ENCODE assay signal across 8 cellular contexts in genomic region chr11:123741159-123741951, GRCh38. TPM values are rescaled to one million over a fixed set of nuclear protein-coding genes. Genes with fewer than 3 reads are reported as not detected.
A peak's percentile ranks its signal among the peaks of the same experiment; 100 is the strongest.
DNase-seq lines count a peak whose midpoint lies in the region; ATAC-seq, FAIRE-seq and TF ChIP-seq lines count a peak whose summit lies in the region.

Gene ZNF202 (minus strand): TSS chr11:123741660. CDS start chr11:123730888, 10,772 bp downstream.

- H3K27me3 Mint-ChIP-seq in WTC11 (ENCODE audit: low read depth) (no peaks in the 10 kb centered on the region; the same call in 1 of the 2 replicates), immature natural killer cell (ENCODE audit: low read depth in 3 of 3) (peaks cover 3 to 10% (median 5%) of the 10 kb centered on the region in 3 donors)

- H3K4me1 Mint-ChIP-seq in WTC11 (peaks cover 52% of the 10 kb centered on the region), immature natural killer cell (peaks cover 24 to 41% of the 10 kb centered on the region in 2 donors)

- DNase-seq in AG10803 (ENCODE audit: low read depth) (peak; percentile 87), NCI-H226 (peak; percentile 84), WTC11 (ENCODE audit: low spot score) (peak; percentile 90), bronchial epithelial cell (ENCODE audit: low read depth) (peak; percentile 71), immature natural killer cell (peak; percentile 85 to 89 (median 89)), smooth muscle cell of the brain vasculature (ENCODE audit: low read depth, low spot score) (peak; percentile 70)

- no peak for FAIRE-seq in bronchial epithelial cell (lab: Jason Lieb, UNC)

- peak; percentile 19; the same call in 1 of the 2 replicates for TF ChIP-seq CTCF in AG10803 (conservative IDR thresholded peaks at IDR 0.05; ENCODE audit: low read length)
- TF ChIP-seq CTCF in WTC11 (IDR thresholded peaks at IDR 0.05) = no peak
- peak; percentile 10 for TF ChIP-seq CTCF in bronchial epithelial cell (IDR thresholded peaks at IDR 0.05; ENCODE audit: insufficient read depth, low read length, severe bottlenecking)

- H3K36me3 ChIP-seq in bronchial epithelial cell (ENCODE audit: control insufficient read depth, insufficient read depth, low read length) = peaks cover 9% of the 10 kb centered on the region

- H3K9me3 Mint-ChIP-seq in WTC11 (peaks cover 22% of the 10 kb centered on the region), immature natural killer cell (no peaks in the 10 kb centered on the region)

- CTCF ChIA-PET in WTC11 (lab: Charles Lee) = interaction anchor here (1.5 kb wide), 1 partner anchor 30 kb away, joined by 6 read pairs; no protein-coding TSS in a partner anchor

- peak within 1 kb of the TSS; percentile 95 for H3K27ac Mint-ChIP-seq in WTC11
- H3K27ac Mint-ChIP-seq in immature natural killer cell = peak within 1 kb of the TSS; percentile 76 to 96 (median 93)

- ATAC-seq in GM19023 (IDR thresholded peaks at IDR 0.05; ENCODE audit: unreplicated experiment) (peak; percentile 98), HG03196 (IDR thresholded peaks at IDR 0.05; ENCODE audit: unreplicated experiment) (peak; percentile 98), WTC11 (peak; percentile 72)

- peak within 1 kb of the TSS; percentile 79 for H3K4me3 Mint-ChIP-seq in WTC11
- peak within 1 kb of the TSS; percentile 86 to 96 (median 88) for H3K4me3 Mint-ChIP-seq in immature natural killer cell

- H3K27me3 ChIP-seq in bronchial epithelial cell (ENCODE audit: control insufficient read depth, insufficient read depth, low read length) = no peaks in the 10 kb centered on the region

- peaks cover 40% of the 10 kb centered on the region for H3K36me3 Mint-ChIP-seq in WTC11
- H3K36me3 Mint-ChIP-seq in immature natural killer cell = no peaks in the 10 kb centered on the region

- H3K4me3 ChIP-seq in AG10803 (ENCODE audit: low read length) (peak within 1 kb of the TSS; percentile 88), bronchial epithelial cell (ENCODE audit: low read depth, low read length) (peak within 1 kb of the TSS; percentile 96)

- POLR2A ChIA-PET in WTC11 (lab: Charles Lee) = no interaction called here

TF ChIP-seq in WTC11, 78 proteins besides CTCF, POLR2A, EP300 and RAD21 (continues in another document):
- peak; percentile 68; the same call in 1 of the 2 replicates for TF ChIP-seq FOXK1 (CRISPR knock-in tag; IDR thresholded peaks at IDR 0.05)
- TF ChIP-seq AFF4 (CRISPR knock-in tag; IDR thresholded peaks at IDR 0.05; ENCODE audit: borderline replicate concordance) = 0 out of 2 replicates have a peak, but pooled peaks have one; percentile 51
- TF ChIP-seq ZNF423 (CRISPR knock-in tag; IDR thresholded peaks at IDR 0.05) = no peak
- 0 out of 2 replicates have a peak, but pooled peaks have one; percentile 52 for TF ChIP-seq ZBTB21 (CRISPR knock-in tag; IDR thresholded peaks at IDR 0.05; ENCODE audit: borderline replicate concordance)
- peak; percentile 58; the same call in 1 of the 2 replicates for TF ChIP-seq ESRRA (CRISPR knock-in tag; IDR thresholded peaks at IDR 0.05; ENCODE audit: borderline replicate concordance)
- no peak for TF ChIP-seq ELF4 (CRISPR knock-in tag; IDR thresholded peaks at IDR 0.05; ENCODE audit: low read depth)
- TF ChIP-seq IRF2 (CRISPR knock-in tag; IDR thresholded peaks at IDR 0.05; ENCODE audit: borderline replicate concordance, low read depth) = no peak
- TF ChIP-seq MXD4 (CRISPR knock-in tag; IDR thresholded peaks at IDR 0.05; ENCODE audit: borderline replicate concordance) = no peak
- TF ChIP-seq MYBL2 (CRISPR knock-in tag; IDR thresholded peaks at IDR 0.05) = peak; percentile 75
- TF ChIP-seq ERG (CRISPR knock-in tag; IDR thresholded peaks at IDR 0.05) = no peak
- TF ChIP-seq NR1H2 (CRISPR knock-in tag; IDR thresholded peaks at IDR 0.05) = no peak
- peak; percentile 85; the same call in 1 of the 2 replicates for TF ChIP-seq FOXP1 (CRISPR knock-in tag; IDR thresholded peaks at IDR 0.05; ENCODE audit: borderline replicate concordance)
- no peak for TF ChIP-seq MLX (CRISPR knock-in tag; IDR thresholded peaks at IDR 0.05)
- peak; percentile 78; the same call in 1 of the 2 replicates for TF ChIP-seq TP53 (CRISPR knock-in tag; IDR thresholded peaks at IDR 0.05)
- TF ChIP-seq NFYB (CRISPR knock-in tag; conservative IDR thresholded peaks at IDR 0.05; ENCODE audit: low read depth) = no peak
- 0 out of 2 replicates have a peak, but pooled peaks have one; percentile 57 for TF ChIP-seq NR3C1 (CRISPR knock-in tag; conservative IDR thresholded peaks at IDR 0.05; ENCODE audit: low read depth)
- TF ChIP-seq TEAD1 (CRISPR knock-in tag; IDR thresholded peaks at IDR 0.05) = peak; percentile 47; the same call in 1 of the 2 replicates
- peak; percentile 26; the same call in 1 of the 2 replicates for TF ChIP-seq ZNF263 (CRISPR knock-in tag; IDR thresholded peaks at IDR 0.05; ENCODE audit: low read depth)
- TF ChIP-seq HMGA2 (CRISPR knock-in tag; IDR thresholded peaks at IDR 0.05) = no peak
- peak; percentile 85 for TF ChIP-seq FOXP4 (CRISPR knock-in tag; IDR thresholded peaks at IDR 0.05)
- TF ChIP-seq PREB (CRISPR knock-in tag; IDR thresholded peaks at IDR 0.05; ENCODE audit: borderline replicate concordance) = peak; percentile 60; the same call in 1 of the 2 replicates
- no peak for TF ChIP-seq ZNF671 (CRISPR knock-in tag; IDR thresholded peaks at IDR 0.05)

RNA-seq across cellular contexts. Expression of gene ZNF202, which starts in this region (rescaled TPM):
- total RNA-seq in WTC11 (2021) (29.9 to 33.3 TPM (median 32.4 TPM) in 3 replicates), bronchial epithelial cell (8.6 and 14.5 TPM in 2 replicates)
- 1 to 10 TPM in 2 of 3 donors, not detected in 1; 3.2 to 7.1 TPM for polyA plus RNA-seq in immature natural killer cell

Comparison
In these comparisons a context has a peak if more than half of its experiments do, and no peak if none do; other contexts are left out.
1. Peak in every context shown above with its lines: DNase-seq, ATAC-seq and H3K4me3 ChIP-seq.